In genomic region chr1:244672961-244673695, GRCh38 we compare ENCODE assay signal across 15 cellular contexts. TPM values are rescaled to one million over a fixed set of nuclear protein-coding genes. Genes with fewer than 3 reads are reported as not detected.
DNase-seq lines count a peak whose midpoint lies in the region; ATAC-seq, FAIRE-seq and TF ChIP-seq lines count a peak whose summit lies in the region.
"Had no signal": no experiment of that assay in that cellular context is flagged by ENCODE, and none has a peak within 500 bp of the region (broad histone marks: within the 10 kb centered on the region; RNA-seq: fewer than 3 reads in every experiment).

No MANE protein-coding gene starts in this region.

- POLR2A ChIA-PET in WTC11 (lab: Charles Lee): no interaction called here
- POLR2A ChIA-PET in OCI-LY7 (lab: Charles Lee): interaction anchor here (1.1 kb wide), 1 partner anchor 299 kb away, joined by 3 read pairs; no protein-coding TSS in a partner anchor

- H3K36me3 ChIP-seq in CD4-positive, CD25-positive, alpha-beta regulatory T cell (ENCODE audit: control insufficient read depth, insufficient read depth, low read length): peaks cover 2% of the 10 kb centered on the region
- H3K36me3 ChIP-seq in psoas muscle (ENCODE audit: insufficient read depth in 1 of 2, low read depth in 1 of 2) (no peaks in the 10 kb centered on the region), OCI-LY7 (ENCODE audit: insufficient read depth, low read length) (peaks cover 42% of the 10 kb centered on the region)

- H3K9me3 Mint-ChIP-seq in CD4-positive, CD25-positive, alpha-beta regulatory T cell: no peaks in the 10 kb centered on the region
- no peaks in the 10 kb centered on the region for H3K9me3 Mint-ChIP-seq in WTC11
- H3K9me3 Mint-ChIP-seq: activated T-helper 2 cell treated with anti-CD3 and anti-CD28 coated beads, Interferon-gamma antibody, Interleukin-2, Interleukin-4, amounts not matched to agents 10 μg/mL and 5 μg/mL and 100 μg/mL, durations not matched to agents 14 hours and 24 hours and 36 hours had no signal

- H3K4me3 ChIP-seq in CD4-positive, CD25-positive, alpha-beta regulatory T cell (ENCODE audit: low read depth, low read length): no peak overlapping the region
- H3K4me3 ChIP-seq in psoas muscle: peak overlapping the region; percentile 3
- no peak overlapping the region for H3K4me3 ChIP-seq in OCI-LY7 (ENCODE audit: low read depth, low read length, poor library complexity, severe bottlenecking)
- H3K4me3 ChIP-seq: dorsolateral prefrontal cortex had no signal

- CTCF ChIA-PET in WTC11 (lab: Charles Lee) (no interaction called here), OCI-LY7 (lab: Charles Lee; ENCODE audit: unreplicated experiment) (no interaction called here)

- no peak overlapping the region for H3K4me2 ChIP-seq in OCI-LY7 (ENCODE audit: low read length)

- ATAC-seq in CD4-positive, CD25-positive, alpha-beta regulatory T cell (ENCODE audit: low read depth in 2 of 2): no peak
- ATAC-seq in WTC11 (no peak), Right ventricle myocardium superior (ENCODE audit: poor library complexity) (peak; percentile 94), psoas muscle (peak; percentile 77 to 96 (median 89))

- H3K4me3 Mint-ChIP-seq in CD4-positive, CD25-positive, alpha-beta regulatory T cell: no peak overlapping the region
- H3K4me3 Mint-ChIP-seq in WTC11: no peak overlapping the region

- BruUV-seq in OCI-LY7 (replicated peaks; lab: Mats Ljungman, UMichigan): no TSS peak

- no peak overlapping the region for H3K27ac ChIP-seq in CD4-positive, CD25-positive, alpha-beta regulatory T cell (ENCODE audit: insufficient read depth, low read length, poor library complexity, severe bottlenecking)
- H3K27ac ChIP-seq in psoas muscle (peak overlapping the region; percentile 71), OCI-LY7 (ENCODE audit: low read depth, low read length, poor library complexity, severe bottlenecking) (no peak overlapping the region)
- H3K27ac ChIP-seq: C4-2B had no signal

- H3K4me1 ChIP-seq in CD4-positive, CD25-positive, alpha-beta regulatory T cell (ENCODE audit: control insufficient read depth, insufficient read depth, low read length, poor library complexity, severe bottlenecking): no peaks in the 10 kb centered on the region
- H3K4me1 ChIP-seq in psoas muscle (peaks cover 18% of the 10 kb centered on the region), OCI-LY7 (ENCODE audit: insufficient read depth, low read length, poor library complexity, severe bottlenecking) (peaks cover 6% of the 10 kb centered on the region)

- H3K27me3 Mint-ChIP-seq in CD4-positive, CD25-positive, alpha-beta regulatory T cell: no peaks in the 10 kb centered on the region
- no peaks in the 10 kb centered on the region for H3K27me3 Mint-ChIP-seq in WTC11 (ENCODE audit: low read depth)

- no peaks in the 10 kb centered on the region for H3K9me3 ChIP-seq in CD4-positive, CD25-positive, alpha-beta regulatory T cell (ENCODE audit: control insufficient read depth in 2 of 2, low read length in 2 of 2)
- H3K9me3 ChIP-seq in psoas muscle: no peaks in the 10 kb centered on the region
- H3K9me3 ChIP-seq in OCI-LY7 (ENCODE audit: low read length): no peaks in the 10 kb centered on the region

- H4K20me1 ChIP-seq in OCI-LY7 (ENCODE audit: insufficient read depth, low read length): peaks cover 2% of the 10 kb centered on the region; the same call in 1 of the 2 replicates

- WGBS in psoas muscle, 3 donors: 17 to 29% (median 22%) methylated on average over 4 of the region's 4 CpGs

- peaks cover 38 to 48% (median 42%) of the 10 kb centered on the region in 4 donors for H3K4me1 Mint-ChIP-seq in CD4-positive, CD25-positive, alpha-beta regulatory T cell
- H3K4me1 Mint-ChIP-seq in WTC11: peaks cover 15% of the 10 kb centered on the region

- DNase-seq in CD4-positive, CD25-positive, alpha-beta regulatory T cell: no peak
- DNase-seq in WTC11 (ENCODE audit: low spot score) (no peak), Right ventricle myocardium superior (no peak), psoas muscle (no peak), OCI-LY7 (ENCODE audit: low spot score) (no peak), GM19239 (ENCODE audit: insufficient read length, low spot score) (no peak), DMS114 treated with DMSO at 0.1 percent for 48 hours (lab: John Stamatoyannopoulos, UW; ENCODE audit: unreplicated experiment) (no peak)
- DNase-seq in stimulated activated CD8-positive, alpha-beta memory T cell treated with anti-CD3 and anti-CD28 coated beads, Interleukin-4, amount 100 ng/mL, for 48 hours: no peak
- DNase-seq: activated CD4-positive, CD25-positive, alpha-beta regulatory T cell; hypothalamus; KG1; stimulated activated naive CD4-positive, alpha-beta T cell had no signal

- no peaks in the 10 kb centered on the region for H3K27me3 ChIP-seq in CD4-positive, CD25-positive, alpha-beta regulatory T cell (ENCODE audit: control insufficient read depth, insufficient read depth, low read length)
- H3K27me3 ChIP-seq in psoas muscle (ENCODE audit: insufficient read depth in 3 of 3, low read length in 2 of 3): no peaks in the 10 kb centered on the region
- H3K27me3 ChIP-seq: dorsolateral prefrontal cortex had no signal

- intact Hi-C loops in Right ventricle myocardium superior (cut with DNase I): no loop called here
- intact Hi-C loops in psoas muscle (cut with DNase I): no loop called here
- intact Hi-C loops in OCI-LY7 (cut with micrococcal nuclease; ENCODE audit: unreplicated experiment): no loop called here

- peaks cover 29% of the 10 kb centered on the region for H3K36me3 Mint-ChIP-seq in CD4-positive, CD25-positive, alpha-beta regulatory T cell
- peaks cover 9% of the 10 kb centered on the region for H3K36me3 Mint-ChIP-seq in WTC11

- no peaks in the 10 kb centered on the region for H3K9me2 ChIP-seq in OCI-LY7 (ENCODE audit: insufficient read depth, low read length)

- no peak for FAIRE-seq in GM19239 (lab: Jason Lieb, UNC)

- H2AFZ ChIP-seq in OCI-LY7 (ENCODE audit: low read length): no peak overlapping the region

- TF ChIP-seq CTCF in WTC11 (IDR thresholded peaks at IDR 0.05): no peak
- no peak for TF ChIP-seq CTCF in psoas muscle (IDR thresholded peaks at IDR 0.05)
- no peak for TF ChIP-seq CTCF in OCI-LY7 (conservative IDR thresholded peaks at IDR 0.05; ENCODE audit: low read length)

- H3K27ac Mint-ChIP-seq in CD4-positive, CD25-positive, alpha-beta regulatory T cell: peak overlapping the region in 2 of 3 donors; percentile 11 to 69
- 0 out of 2 replicates have a peak overlapping the region, but pooled peaks have one; percentile 36 for H3K27ac Mint-ChIP-seq in WTC11
- H3K27ac Mint-ChIP-seq: activated T-helper 2 cell treated with anti-CD3 and anti-CD28 coated beads, Interferon-gamma antibody, Interleukin-2, Interleukin-4, amounts not matched to agents 10 μg/mL and 5 μg/mL and 100 μg/mL, durations not matched to agents 14 hours and 24 hours and 36 hours had no signal

- H3K79me2 ChIP-seq in OCI-LY7 (ENCODE audit: insufficient read depth, low read depth, low read length): peaks cover 86% of the 10 kb centered on the region

TF ChIP-seq in WTC11, 78 proteins besides CTCF, POLR2A, EP300 and RAD21 (continues in another document):
- no peak for TF ChIP-seq USF1 (CRISPR knock-in tag; IDR thresholded peaks at IDR 0.05)
- TF ChIP-seq ARID4B (CRISPR knock-in tag; IDR thresholded peaks at IDR 0.05; ENCODE audit: borderline replicate concordance): no peak
- TF ChIP-seq IRF2 (CRISPR knock-in tag; IDR thresholded peaks at IDR 0.05; ENCODE audit: borderline replicate concordance, low read depth): no peak
- no peak for TF ChIP-seq ZNF396 (CRISPR knock-in tag; IDR thresholded peaks at IDR 0.05; ENCODE audit: borderline replicate concordance)
- no peak for TF ChIP-seq ZNF263 (CRISPR knock-in tag; IDR thresholded peaks at IDR 0.05; ENCODE audit: low read depth)
- no peak for TF ChIP-seq RELA (CRISPR knock-in tag; IDR thresholded peaks at IDR 0.05; ENCODE audit: borderline replicate concordance)
- no peak for TF ChIP-seq ZNF423 (CRISPR knock-in tag; IDR thresholded peaks at IDR 0.05)

RNA-seq across cellular contexts. Expression of gene DESI2, which starts 20.2 kb away (rescaled TPM):
- 21.1 TPM for total RNA-seq in CD4-positive, CD25-positive, alpha-beta regulatory T cell
- 10 to 100 TPM; 15.6 to 23.7 (median 17.8) TPM for polyA plus RNA-seq in CD4-positive, CD25-positive, alpha-beta regulatory T cell
- total RNA-seq in WTC11 (2021): 76.1 to 108 TPM (median 76.4 TPM) in 3 replicates
- 19.8 TPM for total RNA-seq in Right ventricle myocardium superior
- total RNA-seq in psoas muscle: 10 to 100 TPM; 18.3 to 20.1 (median 19.6) TPM
- polyA plus RNA-seq in psoas muscle: 10 to 100 TPM; 10.9 to 43.3 (median 14.5) TPM
- total RNA-seq in OCI-LY7 (2014; rRNA removed; shearing (Covaris generic)): 40.0 and 40.6 TPM in 2 replicates
- 57.5 and 58.8 TPM in 2 replicates for total RNA-seq in OCI-LY7 (2022)

Comparison
In these comparisons a context has a peak if more than half of its experiments do, and no peak if none do; other contexts are left out.
1. ATAC-seq: peak in Right ventricle myocardium superior (single experiment) and psoas muscle (4 of 4); none in CD4-positive, CD25-positive, alpha-beta regulatory T cell (0 of 2) and WTC11 (single experiment).